Comparison of ENCODE assay signal across 15 cellular contexts in the genomic region with DNA sequence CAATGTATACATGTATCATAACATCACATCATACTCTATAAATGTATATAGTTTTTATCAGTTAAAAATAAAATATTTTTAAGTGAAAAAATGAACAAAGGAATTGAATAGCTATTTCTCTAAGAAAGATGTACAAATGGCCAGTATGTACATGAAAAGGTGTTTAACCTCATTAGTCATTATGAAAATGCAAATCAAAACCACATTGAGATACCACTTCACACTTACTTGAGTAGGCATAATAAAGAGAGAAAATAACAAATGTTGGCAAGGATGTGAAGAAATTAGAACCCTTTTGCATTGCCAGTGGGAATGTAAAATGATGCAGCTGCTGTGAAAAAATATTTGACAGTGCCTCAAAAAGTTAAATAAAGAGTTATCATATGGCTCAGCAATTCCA.
"Had no signal": no experiment of that assay in that cellular context is flagged by ENCODE, and none has a peak within 500 bp of the region (broad histone marks: within the 10 kb centered on the region; RNA-seq: fewer than 3 reads in every experiment).

No MANE protein-coding gene starts in this region.

- ATAC-seq: foreskin keratinocyte; heart left ventricle; naive thymus-derived CD4-positive, alpha-beta T cell; psoas muscle; right lobe of liver; stimulated activated memory B cell treated with anti-CD40 and anti-IgM and Interleukin-4, amounts not matched to agents 10 μg/mL and 1 μg/mL and 100 μg/mL, for 72 hours had no signal

- DNase-seq: effector memory CD4-positive, alpha-beta T cell; erythroblast; foreskin keratinocyte; heart left ventricle; hippocampal formation; kidney glomerular epithelial cell; naive thymus-derived CD4-positive, alpha-beta T cell; nephron progenitor cell; psoas muscle; retina; right lobe of liver; stimulated activated CD4-positive, alpha-beta T cell treated with anti-CD3 and anti-CD28 coated beads, Interleukin-4, amount 100 ng/mL, for 1 hour; stimulated activated CD8-positive, alpha-beta memory T cell treated with anti-CD3 and anti-CD28 coated beads, Interleukin-4, amount 100 ng/mL, for 48 hours; transverse colon had no signal
